8 cellular contexts compared by ENCODE assay signal in the genomic region with DNA sequence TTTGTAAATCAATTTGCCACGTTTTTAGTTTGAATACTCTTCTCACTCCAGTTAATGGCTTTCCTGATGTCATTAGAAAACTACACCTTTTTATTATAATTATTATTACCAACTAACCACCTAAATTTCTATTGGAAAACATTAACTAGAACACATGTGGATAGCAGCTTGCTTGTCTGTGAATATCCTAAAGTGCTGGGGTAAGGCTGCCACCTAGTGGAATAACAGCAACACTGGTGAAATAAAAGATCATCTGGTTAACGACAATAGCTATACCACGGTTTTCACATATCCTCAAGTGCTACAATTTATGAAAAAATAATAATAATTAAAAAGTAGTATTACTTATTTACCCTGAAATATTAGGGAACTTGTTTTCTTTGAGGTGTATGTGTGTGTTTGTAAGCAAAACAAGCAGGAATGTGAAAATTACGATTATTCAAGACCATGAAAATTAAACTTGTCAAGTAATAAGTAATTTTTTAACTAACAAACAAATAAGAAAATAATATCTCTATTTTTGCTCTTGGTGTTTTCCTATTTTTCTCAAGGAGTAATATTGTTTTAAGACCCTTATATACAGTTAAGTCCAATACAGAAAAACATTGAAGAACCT.
A peak's percentile ranks its signal among the peaks of the same experiment; 100 is the strongest.
DNase-seq lines count a peak whose midpoint lies in the region; ATAC-seq and TF ChIP-seq lines count a peak whose summit lies in the region.

No MANE protein-coding gene starts in this region.

- H4K20me1 ChIP-seq in fibroblast of lung (ENCODE audit: control insufficient read depth, extremely low read depth, insufficient read depth, low read length) (no peaks in the 10 kb centered on the region), neural progenitor cell (ENCODE audit: low read depth) (no peaks in the 10 kb centered on the region)

- peak; percentile 97 for ATAC-seq in GM18867 (IDR thresholded peaks at IDR 0.05; ENCODE audit: unreplicated experiment)
- peak; percentile 98 for ATAC-seq in HG02973 (IDR thresholded peaks at IDR 0.05; ENCODE audit: unreplicated experiment)

- peak; percentile 54 to 77 for TF ChIP-seq CTCF in fibroblast of lung (conservative IDR thresholded peaks at IDR 0.05 in 1 of 2, IDR thresholded peaks at IDR 0.05 in 1 of 2; ENCODE audit: low read depth in 1 of 2, low read length in 2 of 2)
- peak; percentile 88 for TF ChIP-seq CTCF in neural progenitor cell (IDR thresholded peaks at IDR 0.05)

- H3K27me3 Mint-ChIP-seq in neural progenitor cell (ENCODE audit: insufficient read depth, low read depth) = no peaks in the 10 kb centered on the region

- H3K4me3 ChIP-seq in fibroblast of lung (replicated peaks in 1 of 4; ENCODE audit: control extremely low read depth in 1 of 4, insufficient read depth in 1 of 4, low read depth in 3 of 4, low read length in 4 of 4) (no peak overlapping the region), neural progenitor cell (no peak overlapping the region)

- peak; percentile 35 for DNase-seq in CMK (ENCODE audit: low read depth)
- peak; percentile 57 for DNase-seq in NCI-H1417 treated with DMSO at 0.1 percent for 48 hours (lab: John Stamatoyannopoulos, UW)
- DNase-seq in T1000 (lab: John Stamatoyannopoulos, UW) = peak; percentile 39
- peak; percentile 51 to 65 for DNase-seq in fibroblast of lung (ENCODE audit: low read depth in 2 of 2)
- DNase-seq in neural progenitor cell (ENCODE audit: low spot score) = peak; percentile 68
- DNase-seq in stimulated activated naive CD4-positive, alpha-beta T cell (lab: John Stamatoyannopoulos, UW) = no peak

- H3K4me3 Mint-ChIP-seq in neural progenitor cell = no peak overlapping the region

- H3K27ac ChIP-seq in fibroblast of lung (ENCODE audit: insufficient read depth, low read length) (no peak overlapping the region), neural progenitor cell (no peak overlapping the region)

- no peaks in the 10 kb centered on the region for H3K36me3 Mint-ChIP-seq in neural progenitor cell

- H3K4me1 Mint-ChIP-seq in neural progenitor cell = no peaks in the 10 kb centered on the region

- H3K4me1 ChIP-seq in fibroblast of lung (ENCODE audit: control insufficient read depth, extremely low read depth, insufficient read depth, low read length) = no peaks in the 10 kb centered on the region
- no peaks in the 10 kb centered on the region for H3K4me1 ChIP-seq in neural progenitor cell

- H3K27ac Mint-ChIP-seq in neural progenitor cell = no peak overlapping the region

- H3K9me3 ChIP-seq in fibroblast of lung (ENCODE audit: control insufficient read depth, insufficient read depth, low read depth, low read length) = no peaks in the 10 kb centered on the region
- no peaks in the 10 kb centered on the region for H3K9me3 ChIP-seq in neural progenitor cell (ENCODE audit: low read depth)

- H3K9ac ChIP-seq in fibroblast of lung (ENCODE audit: insufficient read depth, low read length) (no peak overlapping the region), neural progenitor cell (no peak overlapping the region)

- H3K36me3 ChIP-seq in fibroblast of lung (ENCODE audit: control insufficient read depth, insufficient read depth, low read length) (no peaks in the 10 kb centered on the region), neural progenitor cell (no peaks in the 10 kb centered on the region)

- H3K4me2 ChIP-seq in fibroblast of lung (ENCODE audit: extremely low read depth, insufficient read depth, low read length) (no peak overlapping the region), neural progenitor cell (no peak overlapping the region)

- H3K79me2 ChIP-seq in fibroblast of lung (ENCODE audit: control insufficient read depth, insufficient read depth, low read length) (no peaks in the 10 kb centered on the region), neural progenitor cell (ENCODE audit: low read depth) (no peaks in the 10 kb centered on the region)

- H3F3A ChIP-seq in neural progenitor cell (ENCODE audit: low read depth) = no peaks in the 10 kb centered on the region

- H3K27me3 ChIP-seq in fibroblast of lung (ENCODE audit: control insufficient read depth, insufficient read depth, low read length) (no peaks in the 10 kb centered on the region), neural progenitor cell (no peaks in the 10 kb centered on the region)

- H3K9me3 Mint-ChIP-seq in neural progenitor cell = no peaks in the 10 kb centered on the region

- H2AFZ ChIP-seq in fibroblast of lung (ENCODE audit: low read length) (no peak overlapping the region), neural progenitor cell (replicated peaks) (no peak overlapping the region)

Comparison
In these comparisons a context has a peak if more than half of its experiments do, and no peak if none do; other contexts are left out.
1. DNase-seq: peak in CMK (single experiment), NCI-H1417 treated with DMSO at 0.1 percent for 48 hours (single experiment), T1000 (single experiment), fibroblast of lung (2 of 2) and neural progenitor cell (single experiment); none in stimulated activated naive CD4-positive, alpha-beta T cell (0 of 6).